Comparison of ENCODE assay signal across 24 cellular contexts in the genomic region with DNA sequence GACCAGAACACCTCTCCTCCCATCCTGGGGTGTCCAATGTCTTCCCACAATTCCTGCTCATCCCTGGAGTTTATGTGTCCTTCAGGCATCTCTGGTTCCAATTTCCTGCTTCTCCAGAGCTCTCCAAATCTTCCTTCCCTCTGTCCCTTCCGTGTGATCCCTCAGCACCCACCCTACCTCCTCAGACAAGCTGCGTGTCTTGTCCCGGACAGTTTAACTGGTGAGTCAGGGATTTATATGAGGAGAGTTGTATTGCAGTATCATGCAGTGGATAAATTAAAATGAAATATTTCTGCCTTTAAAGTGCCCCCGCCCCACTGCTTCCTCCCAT.
A peak's percentile ranks its signal among the peaks of the same experiment; 100 is the strongest.
DNase-seq lines count a peak whose midpoint lies in the region; FAIRE-seq and TF ChIP-seq lines count a peak whose summit lies in the region.
"Had no signal": no experiment of that assay in that cellular context is flagged by ENCODE, and none has a peak within 500 bp of the region (broad histone marks: within the 10 kb centered on the region; RNA-seq: fewer than 3 reads in every experiment).

No MANE protein-coding gene starts in this region.

- H4K8ac ChIP-seq in neuronal stem cell (ENCODE audit: low read depth, low read length) = no peak overlapping the region

- H3K9me3 ChIP-seq in esophagus muscularis mucosa = no peaks in the 10 kb centered on the region
- no peaks in the 10 kb centered on the region for H3K9me3 ChIP-seq in neuronal stem cell (replicated peaks in 1 of 2; ENCODE audit: control insufficient read depth in 2 of 2, insufficient read depth in 1 of 2, low read depth in 1 of 2, low read length in 2 of 2)
- H3K9me3 ChIP-seq: A549, left lung, neutrophil, spleen had no signal

- no peak overlapping the region for H3K14ac ChIP-seq in neuronal stem cell (ENCODE audit: low read length)

- H4K91ac ChIP-seq in neuronal stem cell (ENCODE audit: low read depth, low read length, poor library complexity) = no peak overlapping the region

- H3K4me1 ChIP-seq in esophagus muscularis mucosa (peaks cover 3 to 32% (median 20%) of the 10 kb centered on the region in 4 donors), neuronal stem cell (ENCODE audit: control insufficient read depth in 2 of 2, insufficient read depth in 1 of 2, low read depth in 1 of 2, low read length in 2 of 2) (peaks cover 14% of the 10 kb centered on the region in 2 donors)
- H3K4me1 ChIP-seq: A549, left lung, spleen had no signal

- H2BK120ac ChIP-seq in neuronal stem cell (ENCODE audit: low read depth, low read length) = no peak overlapping the region

- no peak overlapping the region for H3K9ac ChIP-seq in neuronal stem cell (ENCODE audit: low read depth, low read length, poor library complexity)
- H3K9ac ChIP-seq: KMS-11 had no signal

- H3K36me3 ChIP-seq in esophagus muscularis mucosa (no peaks in the 10 kb centered on the region), neuronal stem cell (replicated peaks in 1 of 2; ENCODE audit: control insufficient read depth in 2 of 2, insufficient read depth in 2 of 2, low read length in 2 of 2) (no peaks in the 10 kb centered on the region)
- H3K36me3 ChIP-seq: left lung, neutrophil, spleen had no signal

- intact Hi-C loops in esophagus muscularis mucosa (cut with DNase I) = no loop called here

- H2BK12ac ChIP-seq in neuronal stem cell (ENCODE audit: low read length) = no peak overlapping the region

- no peak overlapping the region for H2AK5ac ChIP-seq in neuronal stem cell (ENCODE audit: low read depth, low read length)

- no peak for FAIRE-seq in D721Med (lab: Jason Lieb, UNC)
- FAIRE-seq: A549, GM12878, HTR-8/SVneo, TTC549, urothelium cell line had no signal

- TF ChIP-seq EP300 in esophagus muscularis mucosa (IDR thresholded peaks at IDR 0.05) = no peak

- TF ChIP-seq CTCF in AG09309 (IDR thresholded peaks at IDR 0.05; ENCODE audit: control insufficient read depth, insufficient read depth, low read depth, low read length, missing control alignments) = no peak
- TF ChIP-seq CTCF in esophagus muscularis mucosa (IDR thresholded peaks at IDR 0.05) = no peak
- no peak for TF ChIP-seq CTCF in D721Med (IDR thresholded peaks at IDR 0.05; ENCODE audit: insufficient read depth, missing control alignments)

- H3K4ac ChIP-seq in neuronal stem cell (ENCODE audit: low read length) = no peak overlapping the region

- TF ChIP-seq POLR2A in esophagus muscularis mucosa (IDR thresholded peaks at IDR 0.05; ENCODE audit: low read depth) = no peak

- peak overlapping the region in 3 of 4 donors; percentile 3 to 50 (median 37) for H3K27ac ChIP-seq in esophagus muscularis mucosa (replicated peaks in 1 of 4)
- no peak overlapping the region for H3K27ac ChIP-seq in neuronal stem cell (replicated peaks; ENCODE audit: low read length)
- H3K27ac ChIP-seq: A549, KMS-11, left lung, neutrophil, spleen had no signal

- no peak overlapping the region for H2BK15ac ChIP-seq in neuronal stem cell (ENCODE audit: low read length)

- no peak overlapping the region for H3K18ac ChIP-seq in neuronal stem cell (ENCODE audit: low read length)

- peaks cover 0 to 10% (median 0%) of the 10 kb centered on the region in 4 donors for H3K27me3 ChIP-seq in esophagus muscularis mucosa
- no peaks in the 10 kb centered on the region for H3K27me3 ChIP-seq in neuronal stem cell (ENCODE audit: control insufficient read depth in 3 of 3, insufficient read depth in 3 of 3, low read depth in 1 of 3, low read length in 3 of 3)
- H3K27me3 ChIP-seq: left lung had no signal

- no peak overlapping the region for H3K4me3 ChIP-seq in AG09309 (ENCODE audit: control insufficient read depth, low read depth, low read length)
- no peak overlapping the region for H3K4me3 ChIP-seq in esophagus muscularis mucosa
- no peak overlapping the region for H3K4me3 ChIP-seq in neuronal stem cell (ENCODE audit: low read length in 2 of 2)
- H3K4me3 ChIP-seq: A549, GM12878, left lung, spleen had no signal

- H3K4me2 ChIP-seq in neuronal stem cell (ENCODE audit: insufficient read depth, low read length, poor library complexity, severe bottlenecking) = no peak overlapping the region
- H3K4me2 ChIP-seq: A549, KMS-11 had no signal

- H2BK5ac ChIP-seq in neuronal stem cell (ENCODE audit: low read length) = no peak overlapping the region

- H3K23ac ChIP-seq in neuronal stem cell (ENCODE audit: low read depth, low read length, poor library complexity) = no peak overlapping the region

- 73% methylated on average over 4 of the region's 4 CpGs for WGBS in esophagus muscularis mucosa
- WGBS in neuronal stem cell (ENCODE audit: extremely low coverage in 2 of 2, insufficient read length in 2 of 2, insufficient replicate concordance in 1 of 2), 2 donors = no CpG with 5 or more reads among the region's 4 CpGs

- H3K79me1 ChIP-seq in neuronal stem cell (ENCODE audit: low read depth, low read length) = peaks cover 2% of the 10 kb centered on the region

- H2AFZ ChIP-seq in neuronal stem cell (ENCODE audit: low read length) = peak overlapping the region; percentile 74

- DNase-seq in AG09309 (ENCODE audit: low read depth) = peak; percentile 63
- DNase-seq in esophagus muscularis mucosa (ENCODE audit: extremely low spot score) = no peak
- DNase-seq in neuronal stem cell (ENCODE audit: low spot score) = no peak
- no peak for DNase-seq in NCI-H1930 (lab: John Stamatoyannopoulos, UW)
- DNase-seq in activated gamma-delta T cell (lab: John Stamatoyannopoulos, UW) = no peak
- no peak for DNase-seq in D721Med (ENCODE audit: insufficient read length, low spot score)
- no peak for DNase-seq in HT-29 (ENCODE audit: low spot score)
- DNase-seq: activated CD8-positive, alpha-beta T cell treated with anti-CD3 and anti-CD28 coated beads, Interleukin-2, amount 10 ng/mL, durations not matched to agents 7 days and 5 days; DMS79; immature natural killer cell; left lung; MV-4-11; NCI-H2171 treated with DMSO at 0.1 percent for 48 hours; NCI-H526; spleen; stimulated activated CD4-positive, alpha-beta T cell treated with anti-CD3 and anti-CD28 coated beads, Interleukin-4, amount 100 ng/mL, for 1 hour had no signal

TF ChIP-seq in PFSK-1, 5 proteins besides CTCF, POLR2A, EP300 and RAD21:
- TF ChIP-seq TAF1 (IDR thresholded peaks at IDR 0.05; ENCODE audit: borderline replicate concordance, insufficient read depth, low read length) = no peak
- no peak; the same call in 1 of the 2 replicates for TF ChIP-seq POLR2AphosphoS5 (IDR thresholded peaks at IDR 0.05; ENCODE audit: low read depth, low read length)
- TF ChIP-seq, protein P1, sequence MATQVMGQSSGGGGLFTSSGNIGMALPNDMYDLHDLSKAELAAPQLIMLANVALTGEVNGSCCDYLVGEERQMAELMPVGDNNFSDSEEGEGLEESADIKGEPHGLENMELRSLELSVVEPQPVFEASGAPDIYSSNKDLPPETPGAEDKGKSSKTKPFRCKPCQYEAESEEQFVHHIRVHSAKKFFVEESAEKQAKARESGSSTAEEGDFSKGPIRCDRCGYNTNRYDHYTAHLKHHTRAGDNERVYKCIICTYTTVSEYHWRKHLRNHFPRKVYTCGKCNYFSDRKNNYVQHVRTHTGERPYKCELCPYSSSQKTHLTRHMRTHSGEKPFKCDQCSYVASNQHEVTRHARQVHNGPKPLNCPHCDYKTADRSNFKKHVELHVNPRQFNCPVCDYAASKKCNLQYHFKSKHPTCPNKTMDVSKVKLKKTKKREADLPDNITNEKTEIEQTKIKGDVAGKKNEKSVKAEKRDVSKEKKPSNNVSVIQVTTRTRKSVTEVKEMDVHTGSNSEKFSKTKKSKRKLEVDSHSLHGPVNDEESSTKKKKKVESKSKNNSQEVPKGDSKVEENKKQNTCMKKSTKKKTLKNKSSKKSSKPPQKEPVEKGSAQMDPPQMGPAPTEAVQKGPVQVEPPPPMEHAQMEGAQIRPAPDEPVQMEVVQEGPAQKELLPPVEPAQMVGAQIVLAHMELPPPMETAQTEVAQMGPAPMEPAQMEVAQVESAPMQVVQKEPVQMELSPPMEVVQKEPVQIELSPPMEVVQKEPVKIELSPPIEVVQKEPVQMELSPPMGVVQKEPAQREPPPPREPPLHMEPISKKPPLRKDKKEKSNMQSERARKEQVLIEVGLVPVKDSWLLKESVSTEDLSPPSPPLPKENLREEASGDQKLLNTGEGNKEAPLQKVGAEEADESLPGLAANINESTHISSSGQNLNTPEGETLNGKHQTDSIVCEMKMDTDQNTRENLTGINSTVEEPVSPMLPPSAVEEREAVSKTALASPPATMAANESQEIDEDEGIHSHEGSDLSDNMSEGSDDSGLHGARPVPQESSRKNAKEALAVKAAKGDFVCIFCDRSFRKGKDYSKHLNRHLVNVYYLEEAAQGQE (IDR thresholded peaks at IDR 0.05; ENCODE audit: insufficient read depth in 1 of 2, low read depth in 2 of 2, low read length in 2 of 2) = no peak
- peak; percentile 11 for TF ChIP-seq FOXP2 (optimal IDR thresholded peaks at IDR 0.05; ENCODE audit: borderline replicate concordance, extremely low read depth, extremely low read length, insufficient read depth)
- TF ChIP-seq SIN3A (IDR thresholded peaks at IDR 0.05; ENCODE audit: borderline replicate concordance, insufficient read depth, low read length) = peak; percentile 29; the same call in 1 of the 2 replicates
